8 cellular contexts compared by ENCODE assay signal in genomic region chr1:92291372-92291999, GRCh38. TPM values are rescaled to one million over a fixed set of nuclear protein-coding genes. Genes with fewer than 3 reads are reported as not detected.
DNase-seq lines count a peak whose midpoint lies in the region; ATAC-seq, FAIRE-seq and TF ChIP-seq lines count a peak whose summit lies in the region.

No MANE protein-coding gene starts in this region.

- TF ChIP-seq POLR2A in H54 (IDR thresholded peaks at IDR 0.05; ENCODE audit: low read depth, low read length), result no peak

- no peak for ATAC-seq in GM21367 (IDR thresholded peaks at IDR 0.05; ENCODE audit: unreplicated experiment)
- no peak for ATAC-seq in HG03378 (IDR thresholded peaks at IDR 0.05; ENCODE audit: unreplicated experiment)
- no peak for ATAC-seq in GM19452 (IDR thresholded peaks at IDR 0.05; ENCODE audit: unreplicated experiment)

- no peak for DNase-seq in CD14-positive monocyte (ENCODE audit: low spot score)
- DNase-seq in H54 (ENCODE audit: insufficient read length, low spot score), result peak; percentile 9
- peak; percentile 41 for DNase-seq in NCI-H460 (ENCODE audit: extremely low read depth, low read depth)
- peak; percentile 20 for DNase-seq in brain pericyte (ENCODE audit: low read depth, low spot score)
- peak; percentile 76 for DNase-seq in left kidney (ENCODE audit: low read depth, low spot score)

- FAIRE-seq in H54 (lab: Jason Lieb, UNC), result peak; percentile 76

- intact Hi-C loops in CD14-positive monocyte (cut with micrococcal nuclease), result loop anchor here (5.0 to 10.0 kb wide), 2 partner anchors 207 to 294 kb away; partner anchors contain the start of gene BTBD8 (in 1 of the 2)

- no peak overlapping the region for H3K27ac Mint-ChIP-seq in CD14-positive monocyte

- peaks cover 30 to 55% of the 10 kb centered on the region in 2 donors for H3K36me3 Mint-ChIP-seq in CD14-positive monocyte

- H3K4me1 Mint-ChIP-seq in CD14-positive monocyte, result peaks cover 5% of the 10 kb centered on the region

- no peaks in the 10 kb centered on the region for H3K27me3 Mint-ChIP-seq in CD14-positive monocyte (ENCODE audit: low read depth in 3 of 3)

- peak; percentile 62 for TF ChIP-seq CTCF in CD14-positive monocyte (IDR thresholded peaks at IDR 0.05)

- H3K4me3 Mint-ChIP-seq in CD14-positive monocyte, result no peak overlapping the region

- H3K9me3 Mint-ChIP-seq in CD14-positive monocyte, result peaks cover 0 to 2% (median 0%) of the 10 kb centered on the region in 7 donors

RNA-seq across cellular contexts. Expression of gene GLMN, which starts 7.3 kb away (rescaled TPM):
- polyA plus RNA-seq in CD14-positive monocyte, result 1 to 10 TPM; 2.1 to 2.6 TPM
- total RNA-seq in NCI-H460 (2014; rRNA removed; shearing (Covaris generic)), result 9.0 and 14.6 TPM in 2 replicates
- 30.7 and 33.5 TPM in 2 replicates for polyA plus RNA-seq in NCI-H460 (2014; cell fraction: nucleus; rRNA removed)

RNA-seq across cellular contexts. Expression of gene RPAP2, which starts 7.4 kb away (rescaled TPM):
- 1 to 10 TPM; 7.3 to 7.8 TPM for polyA plus RNA-seq in CD14-positive monocyte
- total RNA-seq in NCI-H460 (2014; rRNA removed; shearing (Covaris generic)), result 27.3 and 31.0 TPM in 2 replicates
- 3.3 and 17.5 TPM in 2 replicates for polyA plus RNA-seq in NCI-H460 (2014; cell fraction: nucleus; rRNA removed)
